1 cellular context compared by ENCODE assay signal in genomic region chr20:1507276-1507675, GRCh38.
TF ChIP-seq lines count a peak whose summit lies in the region.

No MANE protein-coding gene starts in this region.

TF ChIP-seq in HepG2, 621 proteins besides CTCF, POLR2A, EP300 and RAD21:
- TF ChIP-seq ELK4 (CRISPR knock-in tag; IDR thresholded peaks at IDR 0.05; ENCODE audit: borderline replicate concordance) (no peak), ZNF275 (CRISPR knock-in tag; IDR thresholded peaks at IDR 0.05; ENCODE audit: borderline replicate concordance) (no peak), JARID2 (CRISPR knock-in tag; IDR thresholded peaks at IDR 0.05; ENCODE audit: insufficient replicate concordance) (no peak), KMT2B (CRISPR knock-in tag; IDR thresholded peaks at IDR 0.05) (no peak), IKZF1 (IDR thresholded peaks at IDR 0.05) (no peak), SKIL (CRISPR knock-in tag; IDR thresholded peaks at IDR 0.05; ENCODE audit: borderline replicate concordance) (no peak), MNT (IDR thresholded peaks at IDR 0.05) (peak; percentile 37; the same call in 1 of the 2 replicates)
